ENCODE assay signal across 8 cellular contexts in the genomic region with DNA sequence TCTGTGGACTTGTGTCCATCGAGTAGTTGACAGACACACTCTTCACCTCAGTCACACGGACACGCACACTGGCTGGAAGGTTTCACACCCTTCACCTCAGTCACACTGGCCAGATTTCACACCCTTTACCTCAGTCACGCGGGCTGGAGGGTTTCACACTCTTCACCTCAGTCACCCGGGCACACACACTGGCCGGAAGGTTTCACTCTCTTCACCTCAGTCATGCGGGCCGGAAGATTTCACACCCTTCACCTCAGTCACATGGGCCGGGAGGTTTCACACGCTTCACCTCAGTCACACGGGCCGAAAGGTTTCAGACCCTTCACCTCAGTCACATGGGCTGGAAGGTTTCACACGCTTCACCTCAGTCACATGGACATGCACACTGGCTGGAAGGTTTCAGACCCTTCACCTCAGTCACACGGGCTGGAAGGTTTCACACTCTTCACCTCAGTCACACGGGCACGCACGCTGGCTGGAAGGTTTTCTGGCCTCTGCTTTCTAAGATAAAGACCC.
DNase-seq lines count a peak whose midpoint lies in the region; ATAC-seq and TF ChIP-seq lines count a peak whose summit lies in the region.
"Had no signal": no experiment of that assay in that cellular context is flagged by ENCODE, and none has a peak within 500 bp of the region (broad histone marks: within the 10 kb centered on the region; RNA-seq: fewer than 3 reads in every experiment).

No MANE protein-coding gene starts in this region.

- H3K4me3 Mint-ChIP-seq in mesothelial cell of epicardium, result no peak overlapping the region

- ATAC-seq in GM18909 (IDR thresholded peaks at IDR 0.05; ENCODE audit: poor library complexity, unreplicated experiment), result peak; percentile 77
- peak; percentile 71 for ATAC-seq in GM21737 (IDR thresholded peaks at IDR 0.05; ENCODE audit: unreplicated experiment)
- ATAC-seq in HG03575 (IDR thresholded peaks at IDR 0.05; ENCODE audit: extremely low read depth, insufficient number of reproducible peaks, low FRiP score, unreplicated experiment), result peak; percentile 36

- H3K36me3 Mint-ChIP-seq in mesothelial cell of epicardium, result no peaks in the 10 kb centered on the region

- no peak for TF ChIP-seq CTCF in mesothelial cell of epicardium (IDR thresholded peaks at IDR 0.05; ENCODE audit: unreplicated experiment)

- peaks cover under 1% of the 10 kb centered on the region for H3K9me3 Mint-ChIP-seq in mesothelial cell of epicardium

- H3K4me1 Mint-ChIP-seq in mesothelial cell of epicardium, result no peaks in the 10 kb centered on the region

- no peak overlapping the region for H3K27ac Mint-ChIP-seq in mesothelial cell of epicardium

- DNase-seq in stimulated activated CD8-positive, alpha-beta memory T cell treated with anti-CD3 and anti-CD28 coated beads, Interleukin-2, amount 100 ng/mL, for 1 hour (ENCODE audit: low read depth in 2 of 2), result peak; percentile 9 to 20
- DNase-seq in OCI-M2 (lab: John Stamatoyannopoulos, UW; ENCODE audit: unreplicated experiment), result no peak
- no peak for DNase-seq in LoVo (ENCODE audit: low spot score)
- no peak for DNase-seq in mesothelial cell of epicardium (ENCODE audit: low spot score in 2 of 2, unreplicated experiment in 2 of 2)
- DNase-seq: activated CD8-positive, alpha-beta memory T cell treated with anti-CD3 and anti-CD28 coated beads, Interleukin-2, amount 50 U/mL, for 4 hours had no signal

- H3K27me3 Mint-ChIP-seq in mesothelial cell of epicardium (ENCODE audit: low read depth), result no peaks in the 10 kb centered on the region

Comparison
In these comparisons a context has a peak if more than half of its experiments do, and no peak if none do; other contexts are left out.
1. DNase-seq: peak in stimulated activated CD8-positive, alpha-beta memory T cell treated with anti-CD3 and anti-CD28 coated beads, Interleukin-2, amount 100 ng/mL, for 1 hour (2 of 2); none in OCI-M2 (single experiment), LoVo (single experiment) and mesothelial cell of epicardium (0 of 2).
2. Peak in every context shown above with its lines, with median percentiles within 50 percentile points of each other: ATAC-seq.